ENCODE assay signal across 18 cellular contexts in the genomic region with DNA sequence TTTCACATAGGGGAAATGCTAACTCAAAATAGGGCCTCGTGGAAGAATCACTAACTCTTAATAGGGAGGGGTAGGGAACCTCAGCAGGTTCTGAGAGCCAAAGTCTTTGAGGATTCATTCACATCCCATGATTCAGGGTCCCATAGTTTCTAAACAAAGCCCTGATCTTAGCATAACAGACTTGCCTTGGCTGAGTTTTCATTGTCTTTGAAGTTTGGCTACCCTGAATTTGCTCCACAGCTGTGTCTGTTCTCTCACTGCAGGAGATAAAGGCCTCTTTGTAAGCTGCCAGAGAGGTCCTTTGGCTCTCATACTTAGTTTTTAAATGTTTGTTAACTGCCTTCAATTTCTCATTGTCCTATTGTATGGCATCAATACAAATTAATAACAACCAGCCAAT.
"Had no signal": no experiment of that assay in that cellular context is flagged by ENCODE, and none has a peak within 500 bp of the region (broad histone marks: within the 10 kb centered on the region; RNA-seq: fewer than 3 reads in every experiment).

No MANE protein-coding gene starts in this region.

- H3K27me3 Mint-ChIP-seq: stimulated activated naive CD8-positive, alpha-beta T cell treated with anti-CD3 and anti-CD28 coated beads, Interleukin-15, Interleukin-2, amounts not matched to agents 100 ng/mL and 50 ng/mL, for 24 hours had no signal

- H3K4me3 Mint-ChIP-seq: activated B cell treated with CpG ODN at 0.5 μM for 24 hours; activated naive CD8-positive, alpha-beta T cell treated with anti-CD3 and anti-CD28 coated beads, Interleukin-2, amount 10 ng/mL, durations not matched to agents 7 days and 5 days; activated T-helper 1 cell treated with anti-CD3 and anti-CD28 coated beads, Interleukin-12 subunit alpha, Interleukin-12 subunit beta, Interleukin-2, Interleukin-4 antibody, amounts not matched to agents 30 ng/mL and 10 ng/mL and 1 ng/mL, durations not matched to agents 14 hours and 24 hours and 36 hours; central memory CD8-positive, alpha-beta T cell; naive thymus-derived CD8-positive, alpha-beta T cell; stimulated activated naive CD8-positive, alpha-beta T cell treated with anti-CD3 and anti-CD28 coated beads, Interleukin-15, Interleukin-2, amounts not matched to agents 100 ng/mL and 50 ng/mL, for 24 hours had no signal

- H3K9me3 Mint-ChIP-seq: activated B cell treated with CpG ODN at 0.5 μM for 24 hours; activated naive CD8-positive, alpha-beta T cell treated with anti-CD3 and anti-CD28 coated beads, Interleukin-2, amount 10 ng/mL, durations not matched to agents 7 days and 5 days; activated T-helper 1 cell treated with anti-CD3 and anti-CD28 coated beads, Interleukin-12 subunit alpha, Interleukin-12 subunit beta, Interleukin-2, Interleukin-4 antibody, amounts not matched to agents 30 ng/mL and 10 ng/mL and 1 ng/mL, durations not matched to agents 14 hours and 24 hours and 36 hours; central memory CD8-positive, alpha-beta T cell; naive thymus-derived CD8-positive, alpha-beta T cell; stimulated activated naive CD8-positive, alpha-beta T cell treated with anti-CD3 and anti-CD28 coated beads, Interleukin-15, Interleukin-2, amounts not matched to agents 100 ng/mL and 50 ng/mL, for 24 hours had no signal

- H3K36me3 Mint-ChIP-seq: activated naive CD8-positive, alpha-beta T cell treated with anti-CD3 and anti-CD28 coated beads, Interleukin-2, amount 10 ng/mL, durations not matched to agents 7 days and 5 days; naive thymus-derived CD8-positive, alpha-beta T cell had no signal

- H3K27ac ChIP-seq: brain microvascular endothelial cell, coronary artery, heart left ventricle, left lung, prostate gland, upper lobe of right lung had no signal

- H3K27me3 ChIP-seq: brain microvascular endothelial cell, heart left ventricle, left lung, upper lobe of right lung had no signal

- H3K4me1 ChIP-seq: heart left ventricle, left lung, prostate gland, upper lobe of right lung had no signal

- H3K4me1 Mint-ChIP-seq: activated B cell treated with CpG ODN at 0.5 μM for 24 hours; activated naive CD8-positive, alpha-beta T cell treated with anti-CD3 and anti-CD28 coated beads, Interleukin-2, amount 10 ng/mL, durations not matched to agents 7 days and 5 days; central memory CD8-positive, alpha-beta T cell; naive thymus-derived CD8-positive, alpha-beta T cell had no signal

- H3K27ac Mint-ChIP-seq: activated B cell treated with CpG ODN at 0.5 μM for 24 hours; activated naive CD8-positive, alpha-beta T cell treated with anti-CD3 and anti-CD28 coated beads, Interleukin-2, amount 10 ng/mL, durations not matched to agents 7 days and 5 days; activated T-helper 1 cell treated with anti-CD3 and anti-CD28 coated beads, Interleukin-12 subunit alpha, Interleukin-12 subunit beta, Interleukin-2, Interleukin-4 antibody, amounts not matched to agents 30 ng/mL and 10 ng/mL and 1 ng/mL, durations not matched to agents 14 hours and 24 hours and 36 hours; naive thymus-derived CD8-positive, alpha-beta T cell; stimulated activated naive CD8-positive, alpha-beta T cell treated with anti-CD3 and anti-CD28 coated beads, Interleukin-15, Interleukin-2, amounts not matched to agents 100 ng/mL and 50 ng/mL, for 24 hours had no signal

- H3K36me3 ChIP-seq: brain microvascular endothelial cell, heart left ventricle, left lung, prostate gland, upper lobe of right lung had no signal

- ATAC-seq: heart left ventricle; left lung; naive thymus-derived CD8-positive, alpha-beta T cell; sciatic nerve; upper lobe of right lung had no signal

- H3K9me3 ChIP-seq: heart left ventricle, left lung, prostate gland, upper lobe of right lung had no signal

- H3K4me3 ChIP-seq: coronary artery, heart left ventricle, left lung, prostate gland, upper lobe of right lung had no signal

- DNase-seq: activated B cell treated with CpG ODN at 0.5 μM for 24 hours; activated CD4-positive, alpha-beta T cell treated with anti-CD3 and anti-CD28 coated beads for 48 hours; activated naive CD8-positive, alpha-beta T cell treated with anti-CD3 and anti-CD28 coated beads, Interleukin-2, amount 10 ng/mL, durations not matched to agents 7 days and 5 days; brain microvascular endothelial cell; effector CD4-positive, alpha-beta T cell; heart left ventricle; kidney; left lung; mammary epithelial cell; naive thymus-derived CD8-positive, alpha-beta T cell; T-helper 2 cell; upper lobe of right lung had no signal
